ENCODE assay signal across 10 cellular contexts in genomic region chr10:88042162-88043100, GRCh38.
DNase-seq lines count a peak whose midpoint lies in the region; ATAC-seq and TF ChIP-seq lines count a peak whose summit lies in the region.
"Had no signal": no experiment of that assay in that cellular context is flagged by ENCODE, and none has a peak within 500 bp of the region (broad histone marks: within the 10 kb centered on the region; RNA-seq: fewer than 3 reads in every experiment).

No MANE protein-coding gene starts in this region.

- peaks cover 8% of the 10 kb centered on the region for H3K27me3 Mint-ChIP-seq in activated T-helper 1 cell treated with anti-CD3 and anti-CD28 coated beads, Interleukin-12 subunit alpha, Interleukin-12 subunit beta, Interleukin-2, Interleukin-4 antibody, amounts not matched to agents 30 ng/mL and 10 ng/mL and 1 ng/mL, durations not matched to agents 14 hours and 24 hours and 36 hours (ENCODE audit: insufficient read depth)
- H3K27me3 Mint-ChIP-seq: activated B cell treated with CpG ODN at 0.5 μM for 24 hours had no signal

- H3K79me2 ChIP-seq in fibroblast of lung (ENCODE audit: control insufficient read depth, insufficient read depth, low read length), result no peaks in the 10 kb centered on the region

- peak overlapping the region; percentile 72 for H3K4me2 ChIP-seq in fibroblast of lung (ENCODE audit: extremely low read depth, insufficient read depth, low read length)

- H3K9ac ChIP-seq in fibroblast of lung (ENCODE audit: insufficient read depth, low read length), result no peak overlapping the region

- no peaks in the 10 kb centered on the region for H4K20me1 ChIP-seq in fibroblast of lung (ENCODE audit: control insufficient read depth, extremely low read depth, insufficient read depth, low read length)

- H3K4me3 Mint-ChIP-seq in activated T-helper 1 cell treated with anti-CD3 and anti-CD28 coated beads, Interleukin-12 subunit alpha, Interleukin-12 subunit beta, Interleukin-2, Interleukin-4 antibody, amounts not matched to agents 30 ng/mL and 10 ng/mL and 1 ng/mL, durations not matched to agents 14 hours and 24 hours and 36 hours, result no peak overlapping the region
- H3K4me3 Mint-ChIP-seq: activated B cell treated with CpG ODN at 0.5 μM for 24 hours had no signal

- H3K9me3 Mint-ChIP-seq in activated T-helper 1 cell treated with anti-CD3 and anti-CD28 coated beads, Interleukin-12 subunit alpha, Interleukin-12 subunit beta, Interleukin-2, Interleukin-4 antibody, amounts not matched to agents 30 ng/mL and 10 ng/mL and 1 ng/mL, durations not matched to agents 14 hours and 24 hours and 36 hours, result no peaks in the 10 kb centered on the region
- H3K9me3 Mint-ChIP-seq: activated B cell treated with CpG ODN at 0.5 μM for 24 hours had no signal

- H3K4me3 ChIP-seq in Peyer's patch, result no peak overlapping the region
- H3K4me3 ChIP-seq in fibroblast of lung (replicated peaks in 1 of 4; ENCODE audit: control extremely low read depth in 1 of 4, insufficient read depth in 1 of 4, low read depth in 3 of 4, low read length in 4 of 4), result peak overlapping the region in 1 of 4 experiments; percentile 2
- H3K4me3 ChIP-seq in skeletal muscle cell (ENCODE audit: low read depth, low read length), result no peak overlapping the region
- H3K4me3 ChIP-seq: GM12878 had no signal

- H3K4me1 ChIP-seq in Peyer's patch (no peaks in the 10 kb centered on the region), fibroblast of lung (ENCODE audit: control insufficient read depth, extremely low read depth, insufficient read depth, low read length) (peaks cover 18% of the 10 kb centered on the region)

- no peak for TF ChIP-seq CTCF in Peyer's patch (IDR thresholded peaks at IDR 0.05)
- TF ChIP-seq CTCF in fibroblast of lung (conservative IDR thresholded peaks at IDR 0.05 in 1 of 2, IDR thresholded peaks at IDR 0.05 in 1 of 2; ENCODE audit: low read depth in 1 of 2, low read length in 2 of 2), result no peak

- TF ChIP-seq POLR2A in Peyer's patch (IDR thresholded peaks at IDR 0.05), result no peak

- H3K4me1 Mint-ChIP-seq in activated T-helper 1 cell treated with anti-CD3 and anti-CD28 coated beads, Interleukin-12 subunit alpha, Interleukin-12 subunit beta, Interleukin-2, Interleukin-4 antibody, amounts not matched to agents 30 ng/mL and 10 ng/mL and 1 ng/mL, durations not matched to agents 14 hours and 24 hours and 36 hours (ENCODE audit: low read depth), result peaks cover 7% of the 10 kb centered on the region

- no peak overlapping the region for H3K27ac Mint-ChIP-seq in activated T-helper 1 cell treated with anti-CD3 and anti-CD28 coated beads, Interleukin-12 subunit alpha, Interleukin-12 subunit beta, Interleukin-2, Interleukin-4 antibody, amounts not matched to agents 30 ng/mL and 10 ng/mL and 1 ng/mL, durations not matched to agents 14 hours and 24 hours and 36 hours
- H3K27ac Mint-ChIP-seq: activated B cell treated with CpG ODN at 0.5 μM for 24 hours had no signal

- H3K27ac ChIP-seq in Peyer's patch, result peak overlapping the region in 3 of 4 donors; percentile 13 to 49 (median 27)
- H3K27ac ChIP-seq in fibroblast of lung (ENCODE audit: insufficient read depth, low read length), result peak overlapping the region; percentile 56

- H3K36me3 Mint-ChIP-seq in activated T-helper 1 cell treated with anti-CD3 and anti-CD28 coated beads, Interleukin-12 subunit alpha, Interleukin-12 subunit beta, Interleukin-2, Interleukin-4 antibody, amounts not matched to agents 30 ng/mL and 10 ng/mL and 1 ng/mL, durations not matched to agents 14 hours and 24 hours and 36 hours (ENCODE audit: low read depth), result no peaks in the 10 kb centered on the region

- H2AFZ ChIP-seq in fibroblast of lung (ENCODE audit: low read length), result peak overlapping the region; percentile 70

- DNase-seq in ELF-1 (ENCODE audit: low read depth, low spot score) (peak; percentile 84), Peyer's patch (no peak), fibroblast of lung (ENCODE audit: low read depth in 2 of 2) (peak; percentile 87 to 88), skeletal muscle cell (ENCODE audit: low read depth) (peak; percentile 61), LoVo (ENCODE audit: low spot score) (no peak), iPS-NIHi7 (ENCODE audit: extremely low spot score) (no peak)
- no peak for DNase-seq in activated T-helper 1 cell treated with anti-CD3 and anti-CD28 coated beads, Interleukin-12 subunit alpha, Interleukin-12 subunit beta, Interleukin-2, Interleukin-4 antibody, amounts not matched to agents 30 ng/mL and 10 ng/mL and 1 ng/mL, durations not matched to agents 14 hours and 24 hours and 36 hours (ENCODE audit: low spot score)
- DNase-seq: activated B cell treated with CpG ODN at 0.5 μM for 24 hours had no signal

- ATAC-seq in HG03025 (IDR thresholded peaks at IDR 0.05; ENCODE audit: low FRiP score, unreplicated experiment), result no peak
- ATAC-seq: GM12878 had no signal

- H3K9me3 ChIP-seq in Peyer's patch (no peaks in the 10 kb centered on the region), fibroblast of lung (ENCODE audit: control insufficient read depth, insufficient read depth, low read depth, low read length) (no peaks in the 10 kb centered on the region)

- H3K27me3 ChIP-seq in Peyer's patch, result no peaks in the 10 kb centered on the region
- no peaks in the 10 kb centered on the region for H3K27me3 ChIP-seq in fibroblast of lung (ENCODE audit: control insufficient read depth, insufficient read depth, low read length)

- H3K36me3 ChIP-seq in Peyer's patch, result no peaks in the 10 kb centered on the region
- H3K36me3 ChIP-seq in fibroblast of lung (ENCODE audit: control insufficient read depth, insufficient read depth, low read length), result no peaks in the 10 kb centered on the region

- intact Hi-C loops in activated T-helper 1 cell treated with anti-CD3 and anti-CD28 coated beads, Interleukin-12 subunit alpha, Interleukin-12 subunit beta, Interleukin-2, Interleukin-4 antibody, amounts not matched to agents 30 ng/mL and 10 ng/mL and 1 ng/mL, durations not matched to agents 14 hours and 24 hours and 36 hours (cut with micrococcal nuclease), result no loop called here

Comparison
In these comparisons a context has a peak if more than half of its experiments do, and no peak if none do; other contexts are left out.
1. DNase-seq: peak in ELF-1 (single experiment), fibroblast of lung (2 of 2) and skeletal muscle cell (single experiment); none in Peyer's patch (0 of 3), LoVo (single experiment), iPS-NIHi7 (single experiment) and activated T-helper 1 cell treated with anti-CD3 and anti-CD28 coated beads, Interleukin-12 subunit alpha, Interleukin-12 subunit beta, Interleukin-2, Interleukin-4 antibody, amounts not matched to agents 30 ng/mL and 10 ng/mL and 1 ng/mL, durations not matched to agents 14 hours and 24 hours and 36 hours (single experiment).